Comparison of ENCODE assay signal across 23 cellular contexts in genomic region chr7:66524738-66525137, GRCh38.
"Had no signal": no experiment of that assay in that cellular context is flagged by ENCODE, and none has a peak within 500 bp of the region (broad histone marks: within the 10 kb centered on the region; RNA-seq: fewer than 3 reads in every experiment).

No MANE protein-coding gene starts in this region.

- H3K9me3 Mint-ChIP-seq: activated CD4-positive, alpha-beta memory T cell treated with anti-CD3 and anti-CD28 coated beads for 36 hours; activated CD4-positive, alpha-beta T cell treated with anti-CD3 and anti-CD28 coated beads, Interleukin-2, amount 10 ng/mL, durations not matched to agents 7 days and 5 days; activated T-cell treated with anti-CD3 and anti-CD28 coated beads, Interleukin-2, amount 50 U/mL, for 4 hours; T-cell had no signal

- H3K4me3 ChIP-seq: cardiac muscle cell had no signal

- DNase-seq: activated CD4-positive, alpha-beta memory T cell treated with anti-CD3 and anti-CD28 coated beads for 36 hours; activated CD4-positive, alpha-beta T cell treated with anti-CD3 and anti-CD28 coated beads, Interleukin-2, amount 10 ng/mL, durations not matched to agents 7 days and 5 days; activated CD4-positive, CD25-positive, alpha-beta regulatory T cell; activated CD8-positive, alpha-beta memory T cell treated with anti-CD3 and anti-CD28 coated beads for 24 hours; activated effector memory CD4-positive, alpha-beta T cell treated with anti-CD3 and anti-CD28 coated beads, Interleukin-2, amount 50 U/mL, for 16 hours; activated naive CD4-positive, alpha-beta T cell treated with Interleukin-2 at 50 U/mL for 16 hours; activated T-cell treated with anti-CD3 and anti-CD28 coated beads, Interleukin-2, amount 50 U/mL, for 4 hours; amygdala; brain microvascular endothelial cell; Kasumi-1; NCI-H1105 treated with DMSO at 0.1 percent for 48 hours; NCI-H1436 treated with DMSO at 0.1 percent for 48 hours; NCI-H187; NCI-H2081 treated with DMSO at 0.1 percent for 48 hours; NCI-H446; NCI-H524; PC-3; SIG-M5; T-cell; T-helper 2 cell; T1000 had no signal

- H3K4me1 Mint-ChIP-seq: activated CD4-positive, alpha-beta T cell treated with anti-CD3 and anti-CD28 coated beads, Interleukin-2, amount 10 ng/mL, durations not matched to agents 7 days and 5 days had no signal

- ATAC-seq: activated T-cell treated with anti-CD3 and anti-CD28 coated beads, Interleukin-2, amount 50 U/mL, for 4 hours; PC-3; T-cell had no signal

- H3K27me3 ChIP-seq: brain microvascular endothelial cell, cardiac muscle cell had no signal

- H3K36me3 ChIP-seq: brain microvascular endothelial cell, cardiac muscle cell had no signal

- H3K27ac Mint-ChIP-seq: activated CD4-positive, alpha-beta memory T cell treated with anti-CD3 and anti-CD28 coated beads for 36 hours; activated CD4-positive, alpha-beta T cell treated with anti-CD3 and anti-CD28 coated beads, Interleukin-2, amount 10 ng/mL, durations not matched to agents 7 days and 5 days; activated naive CD8-positive, alpha-beta T cell had no signal

- H3K4me3 Mint-ChIP-seq: activated CD4-positive, alpha-beta memory T cell treated with anti-CD3 and anti-CD28 coated beads for 36 hours; activated CD4-positive, alpha-beta T cell treated with anti-CD3 and anti-CD28 coated beads, Interleukin-2, amount 10 ng/mL, durations not matched to agents 7 days and 5 days; activated naive CD8-positive, alpha-beta T cell; activated T-cell treated with anti-CD3 and anti-CD28 coated beads, Interleukin-2, amount 50 U/mL, for 4 hours; T-cell had no signal

- H3K36me3 Mint-ChIP-seq: activated naive CD8-positive, alpha-beta T cell; T-cell had no signal

- H3K27me3 Mint-ChIP-seq: activated CD4-positive, alpha-beta memory T cell treated with anti-CD3 and anti-CD28 coated beads for 36 hours; activated CD4-positive, alpha-beta T cell treated with anti-CD3 and anti-CD28 coated beads, Interleukin-2, amount 10 ng/mL, durations not matched to agents 7 days and 5 days; activated naive CD8-positive, alpha-beta T cell; T-cell had no signal

- H3K27ac ChIP-seq: brain microvascular endothelial cell, cardiac muscle cell had no signal
